ENCODE assay signal across 1 cellular context in the genomic region with DNA sequence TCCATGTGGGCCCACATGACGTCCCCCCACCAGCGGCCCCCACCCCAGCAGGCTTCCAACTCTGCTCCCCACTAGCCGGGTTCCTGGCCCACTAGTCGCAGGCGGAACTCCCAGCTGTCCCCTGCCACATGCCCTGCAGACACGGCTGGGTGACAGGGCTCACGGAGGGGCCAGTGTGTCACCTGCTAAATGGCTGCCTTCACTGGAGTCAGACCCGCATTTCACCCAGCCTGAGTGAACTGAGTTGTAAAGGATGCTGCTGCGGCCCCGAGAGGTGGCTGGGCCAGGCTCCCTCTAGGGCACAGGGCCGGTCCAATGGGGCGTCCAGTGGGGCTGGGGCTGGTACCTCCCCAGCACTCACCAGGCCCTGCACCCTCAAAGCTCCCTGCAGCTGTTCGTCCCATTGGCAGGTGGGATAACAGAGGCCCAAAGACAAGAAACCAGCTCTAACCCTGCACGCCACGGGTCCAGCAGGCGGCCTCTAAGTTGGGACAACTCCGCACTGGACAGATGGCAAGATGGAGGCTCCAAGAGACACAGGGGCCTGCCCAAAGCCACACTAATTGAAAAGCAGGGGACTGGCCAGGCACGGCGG.
TF ChIP-seq lines count a peak whose summit lies in the region.

No MANE protein-coding gene starts in this region.

TF ChIP-seq in GM23338, 12 proteins besides CTCF, POLR2A, EP300 and RAD21:
- TF ChIP-seq, protein P1, sequence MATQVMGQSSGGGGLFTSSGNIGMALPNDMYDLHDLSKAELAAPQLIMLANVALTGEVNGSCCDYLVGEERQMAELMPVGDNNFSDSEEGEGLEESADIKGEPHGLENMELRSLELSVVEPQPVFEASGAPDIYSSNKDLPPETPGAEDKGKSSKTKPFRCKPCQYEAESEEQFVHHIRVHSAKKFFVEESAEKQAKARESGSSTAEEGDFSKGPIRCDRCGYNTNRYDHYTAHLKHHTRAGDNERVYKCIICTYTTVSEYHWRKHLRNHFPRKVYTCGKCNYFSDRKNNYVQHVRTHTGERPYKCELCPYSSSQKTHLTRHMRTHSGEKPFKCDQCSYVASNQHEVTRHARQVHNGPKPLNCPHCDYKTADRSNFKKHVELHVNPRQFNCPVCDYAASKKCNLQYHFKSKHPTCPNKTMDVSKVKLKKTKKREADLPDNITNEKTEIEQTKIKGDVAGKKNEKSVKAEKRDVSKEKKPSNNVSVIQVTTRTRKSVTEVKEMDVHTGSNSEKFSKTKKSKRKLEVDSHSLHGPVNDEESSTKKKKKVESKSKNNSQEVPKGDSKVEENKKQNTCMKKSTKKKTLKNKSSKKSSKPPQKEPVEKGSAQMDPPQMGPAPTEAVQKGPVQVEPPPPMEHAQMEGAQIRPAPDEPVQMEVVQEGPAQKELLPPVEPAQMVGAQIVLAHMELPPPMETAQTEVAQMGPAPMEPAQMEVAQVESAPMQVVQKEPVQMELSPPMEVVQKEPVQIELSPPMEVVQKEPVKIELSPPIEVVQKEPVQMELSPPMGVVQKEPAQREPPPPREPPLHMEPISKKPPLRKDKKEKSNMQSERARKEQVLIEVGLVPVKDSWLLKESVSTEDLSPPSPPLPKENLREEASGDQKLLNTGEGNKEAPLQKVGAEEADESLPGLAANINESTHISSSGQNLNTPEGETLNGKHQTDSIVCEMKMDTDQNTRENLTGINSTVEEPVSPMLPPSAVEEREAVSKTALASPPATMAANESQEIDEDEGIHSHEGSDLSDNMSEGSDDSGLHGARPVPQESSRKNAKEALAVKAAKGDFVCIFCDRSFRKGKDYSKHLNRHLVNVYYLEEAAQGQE (IDR thresholded peaks at IDR 0.05; ENCODE audit: unreplicated experiment): no peak
- no peak for TF ChIP-seq ZNF114 (CRISPR knock-in tag; IDR thresholded peaks at IDR 0.05)
- TF ChIP-seq, protein P2, sequence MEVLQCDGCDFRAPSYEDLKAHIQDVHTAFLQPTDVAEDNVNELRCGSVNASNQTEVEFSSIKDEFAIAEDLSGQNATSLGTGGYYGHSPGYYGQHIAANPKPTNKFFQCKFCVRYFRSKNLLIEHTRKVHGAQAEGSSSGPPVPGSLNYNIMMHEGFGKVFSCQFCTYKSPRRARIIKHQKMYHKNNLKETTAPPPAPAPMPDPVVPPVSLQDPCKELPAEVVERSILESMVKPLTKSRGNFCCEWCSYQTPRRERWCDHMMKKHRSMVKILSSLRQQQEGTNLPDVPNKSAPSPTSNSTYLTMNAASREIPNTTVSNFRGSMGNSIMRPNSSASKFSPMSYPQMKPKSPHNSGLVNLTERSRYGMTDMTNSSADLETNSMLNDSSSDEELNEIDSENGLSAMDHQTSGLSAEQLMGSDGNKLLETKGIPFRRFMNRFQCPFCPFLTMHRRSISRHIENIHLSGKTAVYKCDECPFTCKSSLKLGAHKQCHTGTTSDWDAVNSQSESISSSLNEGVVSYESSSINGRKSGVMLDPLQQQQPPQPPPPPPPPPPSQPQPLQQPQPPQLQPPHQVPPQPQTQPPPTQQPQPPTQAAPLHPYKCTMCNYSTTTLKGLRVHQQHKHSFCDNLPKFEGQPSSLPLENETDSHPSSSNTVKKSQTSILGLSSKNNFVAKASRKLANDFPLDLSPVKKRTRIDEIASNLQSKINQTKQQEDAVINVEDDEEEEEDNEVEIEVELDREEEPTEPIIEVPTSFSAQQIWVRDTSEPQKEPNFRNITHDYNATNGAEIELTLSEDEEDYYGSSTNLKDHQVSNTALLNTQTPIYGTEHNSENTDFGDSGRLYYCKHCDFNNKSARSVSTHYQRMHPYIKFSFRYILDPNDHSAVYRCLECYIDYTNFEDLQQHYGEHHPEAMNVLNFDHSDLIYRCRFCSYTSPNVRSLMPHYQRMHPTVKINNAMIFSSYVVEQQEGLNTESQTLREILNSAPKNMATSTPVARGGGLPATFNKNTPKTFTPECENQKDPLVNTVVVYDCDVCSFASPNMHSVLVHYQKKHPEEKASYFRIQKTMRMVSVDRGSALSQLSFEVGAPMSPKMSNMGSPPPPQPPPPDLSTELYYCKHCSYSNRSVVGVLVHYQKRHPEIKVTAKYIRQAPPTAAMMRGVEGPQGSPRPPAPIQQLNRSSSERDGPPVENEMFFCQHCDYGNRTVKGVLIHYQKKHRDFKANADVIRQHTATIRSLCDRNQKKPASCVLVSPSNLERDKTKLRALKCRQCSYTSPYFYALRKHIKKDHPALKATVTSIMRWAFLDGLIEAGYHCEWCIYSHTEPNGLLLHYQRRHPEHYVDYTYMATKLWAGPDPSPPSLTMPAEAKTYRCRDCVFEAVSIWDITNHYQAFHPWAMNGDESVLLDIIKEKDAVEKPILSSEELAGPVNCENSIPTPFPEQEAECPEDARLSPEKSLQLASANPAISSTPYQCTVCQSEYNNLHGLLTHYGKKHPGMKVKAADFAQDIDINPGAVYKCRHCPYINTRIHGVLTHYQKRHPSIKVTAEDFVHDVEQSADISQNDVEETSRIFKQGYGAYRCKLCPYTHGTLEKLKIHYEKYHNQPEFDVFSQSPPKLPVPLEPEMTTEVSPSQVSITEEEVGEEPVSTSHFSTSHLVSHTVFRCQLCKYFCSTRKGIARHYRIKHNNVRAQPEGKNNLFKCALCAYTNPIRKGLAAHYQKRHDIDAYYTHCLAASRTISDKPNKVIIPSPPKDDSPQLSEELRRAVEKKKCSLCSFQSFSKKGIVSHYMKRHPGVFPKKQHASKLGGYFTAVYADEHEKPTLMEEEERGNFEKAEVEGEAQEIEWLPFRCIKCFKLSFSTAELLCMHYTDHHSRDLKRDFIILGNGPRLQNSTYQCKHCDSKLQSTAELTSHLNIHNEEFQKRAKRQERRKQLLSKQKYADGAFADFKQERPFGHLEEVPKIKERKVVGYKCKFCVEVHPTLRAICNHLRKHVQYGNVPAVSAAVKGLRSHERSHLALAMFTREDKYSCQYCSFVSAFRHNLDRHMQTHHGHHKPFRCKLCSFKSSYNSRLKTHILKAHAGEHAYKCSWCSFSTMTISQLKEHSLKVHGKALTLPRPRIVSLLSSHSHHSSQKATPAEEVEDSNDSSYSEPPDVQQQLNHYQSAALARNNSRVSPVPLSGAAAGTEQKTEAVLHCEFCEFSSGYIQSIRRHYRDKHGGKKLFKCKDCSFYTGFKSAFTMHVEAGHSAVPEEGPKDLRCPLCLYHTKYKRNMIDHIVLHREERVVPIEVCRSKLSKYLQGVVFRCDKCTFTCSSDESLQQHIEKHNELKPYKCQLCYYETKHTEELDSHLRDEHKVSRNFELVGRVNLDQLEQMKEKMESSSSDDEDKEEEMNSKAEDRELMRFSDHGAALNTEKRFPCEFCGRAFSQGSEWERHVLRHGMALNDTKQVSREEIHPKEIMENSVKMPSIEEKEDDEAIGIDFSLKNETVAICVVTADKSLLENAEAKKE (CRISPR knock-in tag; IDR thresholded peaks at IDR 0.05): no peak
- no peak for TF ChIP-seq JUNB (IDR thresholded peaks at IDR 0.05; ENCODE audit: unreplicated experiment)
- TF ChIP-seq ETS1 (IDR thresholded peaks at IDR 0.05): no peak
- no peak for TF ChIP-seq POLR2AphosphoS5 (IDR thresholded peaks at IDR 0.05; ENCODE audit: low read depth)
- no peak for TF ChIP-seq EZH2 (IDR thresholded peaks at IDR 0.05; ENCODE audit: low read depth, unreplicated experiment)
- TF ChIP-seq CREB1 (CRISPR knock-in tag; IDR thresholded peaks at IDR 0.05; ENCODE audit: low read depth): no peak
- TF ChIP-seq STAT1 (IDR thresholded peaks at IDR 0.05; ENCODE audit: unreplicated experiment): no peak
